ENCODE assay signal across 8 cellular contexts in the genomic region with DNA sequence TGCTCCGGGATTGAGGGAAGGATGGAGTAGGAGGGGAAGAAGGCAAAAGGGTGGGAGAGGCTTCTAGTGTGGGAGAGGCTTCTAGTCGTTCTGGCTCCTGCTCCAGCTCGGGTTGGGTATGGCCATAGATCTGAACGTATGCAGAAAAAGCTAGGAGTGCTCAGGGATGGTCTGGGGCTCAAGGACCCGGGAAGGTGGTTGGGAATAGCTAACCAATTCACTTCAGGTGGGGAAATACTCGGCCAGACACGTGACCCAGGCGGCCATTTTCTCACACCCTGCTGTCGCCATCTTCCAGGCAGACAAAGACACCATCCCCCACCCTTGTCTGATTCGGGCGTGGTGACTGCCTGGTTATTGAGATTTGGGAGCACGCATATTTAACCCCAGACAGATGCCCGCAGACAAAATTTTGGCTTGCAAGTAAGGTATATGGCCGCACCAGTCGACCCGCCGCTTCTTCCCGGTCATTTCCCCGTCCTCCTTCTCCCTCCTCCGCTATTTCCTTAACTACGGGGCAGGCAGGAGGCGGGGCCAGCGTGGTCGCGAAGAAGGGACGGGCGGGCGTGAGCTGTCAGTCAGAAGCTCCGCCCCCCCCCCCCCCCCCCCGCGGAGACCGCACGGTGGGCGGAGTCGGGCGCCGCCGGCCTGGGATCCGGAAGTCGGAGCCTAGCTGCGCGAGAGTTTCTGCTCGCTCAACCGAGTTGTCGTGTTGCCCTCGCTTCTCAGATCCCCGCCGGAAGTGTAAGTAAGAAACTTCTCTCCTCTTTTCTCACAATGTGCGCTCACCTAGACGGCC. TPM values are rescaled to one million over a fixed set of nuclear protein-coding genes. Genes with fewer than 3 reads are reported as not detected.
DNase-seq lines count a peak whose midpoint lies in the region; ATAC-seq, FAIRE-seq and TF ChIP-seq lines count a peak whose summit lies in the region.

A gene with protein sequence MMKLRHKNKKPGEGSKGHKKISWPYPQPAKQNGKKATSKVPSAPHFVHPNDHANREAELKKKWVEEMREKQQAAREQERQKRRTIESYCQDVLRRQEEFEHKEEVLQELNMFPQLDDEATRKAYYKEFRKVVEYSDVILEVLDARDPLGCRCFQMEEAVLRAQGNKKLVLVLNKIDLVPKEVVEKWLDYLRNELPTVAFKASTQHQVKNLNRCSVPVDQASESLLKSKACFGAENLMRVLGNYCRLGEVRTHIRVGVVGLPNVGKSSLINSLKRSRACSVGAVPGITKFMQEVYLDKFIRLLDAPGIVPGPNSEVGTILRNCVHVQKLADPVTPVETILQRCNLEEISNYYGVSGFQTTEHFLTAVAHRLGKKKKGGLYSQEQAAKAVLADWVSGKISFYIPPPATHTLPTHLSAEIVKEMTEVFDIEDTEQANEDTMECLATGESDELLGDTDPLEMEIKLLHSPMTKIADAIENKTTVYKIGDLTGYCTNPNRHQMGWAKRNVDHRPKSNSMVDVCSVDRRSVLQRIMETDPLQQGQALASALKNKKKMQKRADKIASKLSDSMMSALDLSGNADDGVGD (plus strand): TSS at position 661 of the 799 bp plus-strand sequence. CDS start 2,348 bp downstream, outside the sequence.

- peaks cover 23% of the 10 kb centered on the region for H3K36me3 Mint-ChIP-seq in activated B cell treated with CpG ODN at 0.5 μM for 24 hours (ENCODE audit: low read depth)

- H3K27ac Mint-ChIP-seq in activated B cell treated with CpG ODN at 0.5 μM for 24 hours = peak within 1 kb of the TSS; percentile 97

- DNase-seq in AG04450 (ENCODE audit: low read depth, low spot score) (peak; percentile 61), NCI-H345 (lab: John Stamatoyannopoulos, UW) (peak; percentile 89), activated B cell treated with CpG ODN at 0.5 μM for 24 hours (peak; percentile 66), caudate nucleus (lab: John Stamatoyannopoulos, UW) (peak; percentile 17 to 90 (median 80))
- DNase-seq in stimulated activated CD4-positive, alpha-beta T cell treated with anti-CD3 and anti-CD28 coated beads, Interleukin-12 subunit alpha, Interleukin-12 subunit beta, amount 100 ng/mL, for 24 hours (ENCODE audit: low read depth in 2 of 2) = peak; percentile 59 to 70

- H3K27me3 Mint-ChIP-seq in activated B cell treated with CpG ODN at 0.5 μM for 24 hours = no peaks in the 10 kb centered on the region

- H3K4me1 Mint-ChIP-seq in activated B cell treated with CpG ODN at 0.5 μM for 24 hours = peaks cover 43% of the 10 kb centered on the region

- TF ChIP-seq CTCF in AG04450 (IDR thresholded peaks at IDR 0.05; ENCODE audit: low read depth, low read length) (no peak), activated B cell treated with CpG ODN at 0.5 μM for 24 hours (IDR thresholded peaks at IDR 0.05) (no peak)

- CTCF ChIA-PET in AG04450 (lab: Charles Lee) (no interaction called here), activated B cell treated with CpG ODN at 0.5 μM for 24 hours (lab: Charles Lee) (no interaction called here)

- H3K9me3 Mint-ChIP-seq in activated B cell treated with CpG ODN at 0.5 μM for 24 hours = peaks cover 3% of the 10 kb centered on the region

- ATAC-seq in GM19023 (IDR thresholded peaks at IDR 0.05; ENCODE audit: unreplicated experiment) (peak; percentile 86), HG03280 (IDR thresholded peaks at IDR 0.05; ENCODE audit: unreplicated experiment) (peak; percentile 92), activated B cell treated with CpG ODN at 0.5 μM for 24 hours (ENCODE audit: low read depth) (peak; percentile 83)

- peak; percentile 69 for FAIRE-seq in islet of Langerhans (lab: Jason Lieb, UNC)

- peak within 1 kb of the TSS; percentile 94 for H3K4me3 Mint-ChIP-seq in activated B cell treated with CpG ODN at 0.5 μM for 24 hours

- H3K9me3 ChIP-seq in AG04450 (ENCODE audit: control insufficient read depth, insufficient read depth, low read length) = no peaks in the 10 kb centered on the region

- H3K27me3 ChIP-seq in AG04450 (ENCODE audit: control insufficient read depth, insufficient read depth, low read length) = no peaks in the 10 kb centered on the region

- peak within 1 kb of the TSS; percentile 83 for H3K4me3 ChIP-seq in AG04450 (ENCODE audit: low read depth, low read length)

- intact Hi-C loops in activated B cell treated with CpG ODN at 0.5 μM for 24 hours (cut with micrococcal nuclease) = loop anchor here (1.0 to 10.0 kb wide), 7 partner anchors 89 to 1187 kb away; a partner anchor contains a TSS

- H3K27ac ChIP-seq in AG04450 (ENCODE audit: low read depth, low read length) (peak within 1 kb of the TSS; percentile 77), caudate nucleus (ENCODE audit: low read depth, low read length) (peak within 1 kb of the TSS; percentile 97)

- POLR2A ChIA-PET in AG04450 (lab: Yijun Ruan, JAX) (interaction anchor here (0.6 to 1.7 kb wide), 6 partner anchors 26 to 486 kb away, joined by 3 to 7 read pairs (median 4); a partner anchor contains a TSS), activated B cell treated with CpG ODN at 0.5 μM for 24 hours (lab: Charles Lee) (interaction anchor here (0.6 to 3.4 kb wide), 12 partner anchors 12 to 1447 kb away, joined by 3 to 35 read pairs (median 4); a partner anchor contains a TSS)

RNA-seq across cellular contexts. Expression of the gene that starts here (rescaled TPM):
- polyA plus RNA-seq in AG04450 (2011; rRNA removed) = 25.6 and 26.4 TPM in 2 replicates
- 53.0 and 57.3 TPM in 2 replicates for polyA minus RNA-seq in AG04450 (2011; rRNA and poly(A)+ RNA removed)
- 67.1 and 70.5 TPM in 2 replicates for total RNA-seq in activated B cell treated with CpG ODN at 0.5 μM for 24 hours

Comparison
In these comparisons a context has a peak if more than half of its experiments do, and no peak if none do; other contexts are left out.
1. Peak in every context shown above with its lines: DNase-seq, ATAC-seq, H3K4me3 ChIP-seq and H3K27ac ChIP-seq.